In the genomic region with DNA sequence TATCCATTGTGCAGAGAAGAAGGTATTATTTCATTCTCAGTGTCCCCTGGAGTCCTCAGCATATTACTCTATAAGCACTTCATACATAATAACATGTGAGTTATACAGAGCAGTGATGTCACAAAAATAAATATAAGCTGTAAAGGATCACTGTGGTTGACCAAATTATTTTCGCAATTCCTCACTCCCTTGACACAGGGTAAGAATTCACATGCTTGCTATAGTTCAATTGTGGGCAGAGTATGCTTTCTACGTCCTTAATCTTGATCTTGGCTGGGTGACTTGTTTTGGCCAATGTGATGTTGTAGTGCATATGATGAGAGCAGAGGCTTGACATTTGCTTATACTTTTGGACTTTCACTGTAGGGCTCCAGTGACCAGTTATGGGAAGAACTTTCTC, we compare ENCODE assay signal across 26 cellular contexts.
DNase-seq lines count a peak whose midpoint lies in the region; ATAC-seq and TF ChIP-seq lines count a peak whose summit lies in the region.
"Had no signal": no experiment of that assay in that cellular context is flagged by ENCODE, and none has a peak within 500 bp of the region (broad histone marks: within the 10 kb centered on the region; RNA-seq: fewer than 3 reads in every experiment).

No MANE protein-coding gene starts in this region.

- no peaks in the 10 kb centered on the region for H3K27me3 ChIP-seq in ACC112 (ENCODE audit: insufficient read depth, low read length)
- H3K27me3 ChIP-seq: heart right ventricle, ovary had no signal

- H3K27ac ChIP-seq in ACC112 (ENCODE audit: low read depth, low read length) = no peak overlapping the region
- H3K27ac ChIP-seq: heart right ventricle, ovary, PC-9 had no signal

- DNase-seq in NB4 (ENCODE audit: low read depth) = peak; percentile 66
- peak; percentile 69 for DNase-seq in NCI-H345 (lab: John Stamatoyannopoulos, UW)
- DNase-seq in globus pallidus (ENCODE audit: low spot score) = no peak
- no peak for DNase-seq in dermis blood vessel endothelial cell
- DNase-seq: ACHN; activated CD8-positive, alpha-beta memory T cell treated with anti-CD3 and anti-CD28 coated beads, Interleukin-2, amount 10 ng/mL, durations not matched to agents 7 days and 5 days; activated naive CD4-positive, alpha-beta T cell; activated naive CD8-positive, alpha-beta T cell treated with anti-CD3 and anti-CD28 coated beads, Interleukin-2, amount 50 U/mL, for 24 hours; activated T-cell treated with anti-CD3 and anti-CD28 coated beads, Interleukin-2, amount 50 U/mL, for 48 hours; CD8-positive, alpha-beta T cell; foreskin melanocyte; heart right ventricle; left ventricle myocardium superior; mesendoderm; NCI-H2081; NCI-H526; ovary; PC-9 had no signal

- peak overlapping the region; percentile 22; the same call in 1 of the 2 replicates for H3K4me3 ChIP-seq in ACC112 (ENCODE audit: low read depth, low read length)
- H3K4me3 ChIP-seq in NB4 (ENCODE audit: low read depth, low read length) = no peak overlapping the region
- H3K4me3 ChIP-seq: heart right ventricle, K562, ovary, PC-9 had no signal

- ATAC-seq in GM18867 (IDR thresholded peaks at IDR 0.05; ENCODE audit: unreplicated experiment) (peak; percentile 11), HG02571 (IDR thresholded peaks at IDR 0.05; ENCODE audit: unreplicated experiment) (no peak), GM19324 (IDR thresholded peaks at IDR 0.05; ENCODE audit: low FRiP score, unreplicated experiment) (no peak)
- ATAC-seq: activated CD8-positive, alpha-beta memory T cell treated with anti-CD3 and anti-CD28 coated beads, Interleukin-2, amount 10 ng/mL, durations not matched to agents 7 days and 5 days; activated naive CD8-positive, alpha-beta T cell treated with anti-CD3 and anti-CD28 coated beads, Interleukin-2, amount 50 U/mL, for 24 hours; CD8-positive, alpha-beta T cell; esophagus mucosa; heart right ventricle; K562; left ventricle myocardium superior; SK-N-SH treated with all-trans-retinoic acid at 6 μM for 48 hours; stimulated activated memory B cell treated with anti-CD40 and anti-IgM and Interleukin-4, amounts not matched to agents 10 μg/mL and 1 μg/mL and 100 μg/mL, for 72 hours had no signal

- no peak for TF ChIP-seq POLR2A in NB4 (IDR thresholded peaks at IDR 0.05; ENCODE audit: extremely low read depth, insufficient read length)

- H2AFZ ChIP-seq in ACC112 (ENCODE audit: low read length, unreplicated experiment) = no peak overlapping the region
- H2AFZ ChIP-seq: PC-9 had no signal

- no peaks in the 10 kb centered on the region for H3K79me2 ChIP-seq in ACC112 (ENCODE audit: control insufficient read depth, insufficient read depth, low read length, unreplicated experiment)

- TF ChIP-seq CTCF in NB4 (IDR thresholded peaks at IDR 0.05; ENCODE audit: low read depth, low read length) = no peak

- H3K4me1 ChIP-seq in ACC112 (ENCODE audit: control insufficient read depth, insufficient read depth, low read length, unreplicated experiment) = no peaks in the 10 kb centered on the region
- H3K4me1 ChIP-seq: heart right ventricle had no signal

- H3K36me3 ChIP-seq in ACC112 (ENCODE audit: insufficient read depth, low read length) = no peaks in the 10 kb centered on the region
- H3K36me3 ChIP-seq: heart right ventricle, ovary had no signal

Comparison
In these comparisons a context has a peak if more than half of its experiments do, and no peak if none do; other contexts are left out.
1. DNase-seq: peak in NB4 (single experiment) and NCI-H345 (single experiment); none in globus pallidus (single experiment) and dermis blood vessel endothelial cell (single experiment).